Comparison of ENCODE assay signal across 27 cellular contexts in genomic region chr6:165091121-165091785, GRCh38.
A peak's percentile ranks its signal among the peaks of the same experiment; 100 is the strongest.
DNase-seq lines count a peak whose midpoint lies in the region; TF ChIP-seq lines count a peak whose summit lies in the region.
"Had no signal": no experiment of that assay in that cellular context is flagged by ENCODE, and none has a peak within 500 bp of the region (broad histone marks: within the 10 kb centered on the region; RNA-seq: fewer than 3 reads in every experiment).

No MANE protein-coding gene starts in this region.

- H3K79me2 ChIP-seq in hepatocyte, result no peaks in the 10 kb centered on the region
- no peaks in the 10 kb centered on the region for H3K79me2 ChIP-seq in osteoblast (ENCODE audit: insufficient read depth, low read length)

- peaks cover 55% of the 10 kb centered on the region for H3K9me3 Mint-ChIP-seq in osteocyte (ENCODE audit: unreplicated experiment)

- H3K4me2 ChIP-seq in hepatocyte, result peak overlapping the region; percentile 38
- H3K4me2 ChIP-seq in osteoblast (ENCODE audit: insufficient read depth, low read length), result peak overlapping the region; percentile 61

- no peaks in the 10 kb centered on the region for H3K36me3 ChIP-seq in hepatocyte (replicated peaks; ENCODE audit: insufficient read depth, low read depth)
- no peaks in the 10 kb centered on the region for H3K36me3 ChIP-seq in osteoblast (ENCODE audit: insufficient read depth, low read length)
- no peaks in the 10 kb centered on the region for H3K36me3 ChIP-seq in colonic mucosa
- no peaks in the 10 kb centered on the region for H3K36me3 ChIP-seq in brain microvascular endothelial cell (replicated peaks)
- H3K36me3 ChIP-seq: spleen, vagina had no signal

- H2AFZ ChIP-seq in hepatocyte, result no peak overlapping the region
- H2AFZ ChIP-seq in osteoblast (ENCODE audit: low read length), result peak overlapping the region; percentile 53

- peak; percentile 16 for DNase-seq in COLO829 (ENCODE audit: low spot score)
- DNase-seq in M059J (ENCODE audit: low read depth), result peak; percentile 61
- no peak for DNase-seq in hepatocyte (ENCODE audit: low spot score)
- no peak for DNase-seq in osteoblast (ENCODE audit: insufficient read length, low spot score, missing footprints)
- no peak for DNase-seq in osteocyte (ENCODE audit: extremely low spot score, unreplicated experiment)
- no peak for DNase-seq in colonic mucosa
- DNase-seq in OCI-M1 (lab: John Stamatoyannopoulos, UW), result no peak
- DNase-seq in brain microvascular endothelial cell, result no peak
- DNase-seq: activated CD4-positive, alpha-beta T cell treated with anti-CD3 and anti-CD28 coated beads, Interleukin-2, amount 50 U/mL, for 4 hours; activated CD4-positive, CD25-positive, alpha-beta regulatory T cell; aorta; caudate nucleus; dermis blood vessel endothelial cell; hippocampal formation; MM.1S; NCI-H1417 treated with DMSO at 0.1 percent for 48 hours; NCI-H2081 treated with DMSO at 0.1 percent for 48 hours; NCI-H774; psoas muscle; spleen; stimulated activated CD4-positive, alpha-beta T cell treated with anti-CD3 and anti-CD28 coated beads, Interleukin-4, amount 100 ng/mL, for 1 hour; stimulated activated naive B cell treated with anti-CD40 and anti-IgM and Interleukin-4, amounts not matched to agents 10 μg/mL and 1 μg/mL and 100 μg/mL, for 72 hours; T1000 had no signal

- no peak overlapping the region for H3K9ac ChIP-seq in colonic mucosa (ENCODE audit: low read depth in 2 of 2, low read length in 2 of 2)

- H4K20me1 ChIP-seq in hepatocyte (ENCODE audit: insufficient read depth, poor library complexity, severe bottlenecking) (no peaks in the 10 kb centered on the region), osteoblast (ENCODE audit: insufficient read depth, low read length) (no peaks in the 10 kb centered on the region)

- H3K9me3 ChIP-seq in hepatocyte (ENCODE audit: low read depth) (no peaks in the 10 kb centered on the region), osteoblast (ENCODE audit: low read depth, low read length) (no peaks in the 10 kb centered on the region), colonic mucosa (no peaks in the 10 kb centered on the region)
- H3K9me3 ChIP-seq: vagina had no signal

- in situ Hi-C loops in brain microvascular endothelial cell (cut with HindIII; ENCODE audit: low pct_ligation_motif_present, low sequenced_read_pairs), result no loop called here

- H3K4me3 ChIP-seq in hepatocyte (no peak overlapping the region), osteoblast (ENCODE audit: insufficient read depth, low read length) (peak overlapping the region; percentile 28), colonic mucosa (no peak overlapping the region), brain microvascular endothelial cell (ENCODE audit: low read depth, low read length) (no peak overlapping the region)
- H3K4me3 ChIP-seq: psoas muscle, spleen, vagina had no signal

- H3K4me3 Mint-ChIP-seq in osteocyte (ENCODE audit: unreplicated experiment), result no peak overlapping the region
- H3K4me3 Mint-ChIP-seq: activated T-helper 17 cell treated with anti-CD3 and anti-CD28 coated beads, Interleukin-2, amount 50 U/mL, for 72 hours; CD14-positive monocyte; stimulated activated naive B cell treated with anti-CD40 and anti-IgM and Interleukin-4, amounts not matched to agents 10 μg/mL and 1 μg/mL and 100 μg/mL, for 72 hours had no signal

- TF ChIP-seq CTCF in hepatocyte (IDR thresholded peaks at IDR 0.05; ENCODE audit: poor library complexity) (no peak), osteoblast (IDR thresholded peaks at IDR 0.05; ENCODE audit: extremely low read depth, low read depth, low read length) (no peak), osteocyte (IDR thresholded peaks at IDR 0.05) (no peak), colonic mucosa (IDR thresholded peaks at IDR 0.05) (no peak), brain microvascular endothelial cell (IDR thresholded peaks at IDR 0.05; ENCODE audit: low read depth, low read length, missing control alignments) (no peak)

- H3K27me3 ChIP-seq in hepatocyte (no peaks in the 10 kb centered on the region), osteoblast (ENCODE audit: insufficient read depth, low read length) (no peaks in the 10 kb centered on the region), colonic mucosa (no peaks in the 10 kb centered on the region), brain microvascular endothelial cell (replicated peaks) (no peaks in the 10 kb centered on the region)
- H3K27me3 ChIP-seq: spleen, vagina had no signal

- no peak overlapping the region for H3K27ac ChIP-seq in hepatocyte
- H3K27ac ChIP-seq in osteoblast (ENCODE audit: low read depth, low read length), result no peak overlapping the region
- no peak overlapping the region for H3K27ac ChIP-seq in colonic mucosa
- no peak overlapping the region for H3K27ac ChIP-seq in brain microvascular endothelial cell
- H3K27ac ChIP-seq: psoas muscle, spleen, vagina had no signal

- H3K4me1 ChIP-seq in hepatocyte (ENCODE audit: insufficient read depth) (no peaks in the 10 kb centered on the region), osteoblast (ENCODE audit: insufficient read depth, low read length) (no peaks in the 10 kb centered on the region), colonic mucosa (no peaks in the 10 kb centered on the region)
- H3K4me1 ChIP-seq: psoas muscle, spleen, vagina had no signal

- no peaks in the 10 kb centered on the region for H3K9me2 ChIP-seq in hepatocyte (replicated peaks; ENCODE audit: insufficient read depth)

- intact Hi-C loops in colonic mucosa (cut with DNase I), result no loop called here

- no peaks in the 10 kb centered on the region for H3K4me1 Mint-ChIP-seq in osteocyte (ENCODE audit: unreplicated experiment)
- H3K4me1 Mint-ChIP-seq: activated T-helper 17 cell treated with anti-CD3 and anti-CD28 coated beads, Interleukin-2, amount 50 U/mL, for 72 hours; CD14-positive monocyte; stimulated activated naive B cell treated with anti-CD40 and anti-IgM and Interleukin-4, amounts not matched to agents 10 μg/mL and 1 μg/mL and 100 μg/mL, for 72 hours had no signal

- WGBS in hepatocyte (ENCODE audit: low lambda C conversion rate, missing lambda C conversion rate), result 52% methylated on average over 8 of the region's 8 CpGs

- no peaks in the 10 kb centered on the region for H3K36me3 Mint-ChIP-seq in osteocyte (ENCODE audit: unreplicated experiment)
- H3K36me3 Mint-ChIP-seq: CD14-positive monocyte; stimulated activated naive B cell treated with anti-CD40 and anti-IgM and Interleukin-4, amounts not matched to agents 10 μg/mL and 1 μg/mL and 100 μg/mL, for 72 hours had no signal

- H3K27ac Mint-ChIP-seq in osteocyte (ENCODE audit: unreplicated experiment), result no peak overlapping the region
- H3K27ac Mint-ChIP-seq: activated naive CD4-positive, alpha-beta T cell treated with anti-CD3 and anti-CD28 coated beads, Interleukin-2, amount 50 U/mL, for 72 hours; activated T-helper 17 cell treated with anti-CD3 and anti-CD28 coated beads, Interleukin-2, amount 50 U/mL, for 72 hours; CD14-positive monocyte; stimulated activated naive B cell treated with anti-CD40 and anti-IgM and Interleukin-4, amounts not matched to agents 10 μg/mL and 1 μg/mL and 100 μg/mL, for 72 hours had no signal

- H3K27me3 Mint-ChIP-seq in osteocyte (ENCODE audit: unreplicated experiment), result no peaks in the 10 kb centered on the region
- H3K27me3 Mint-ChIP-seq: activated T-helper 17 cell treated with anti-CD3 and anti-CD28 coated beads, Interleukin-2, amount 50 U/mL, for 72 hours; stimulated activated naive B cell treated with anti-CD40 and anti-IgM and Interleukin-4, amounts not matched to agents 10 μg/mL and 1 μg/mL and 100 μg/mL, for 72 hours had no signal

Comparison
In these comparisons a context has a peak if more than half of its experiments do, and no peak if none do; other contexts are left out.
1. DNase-seq: peak in COLO829 (single experiment) and M059J (single experiment); none in hepatocyte (single experiment), osteoblast (single experiment), osteocyte (single experiment), colonic mucosa (single experiment), OCI-M1 (single experiment) and brain microvascular endothelial cell (single experiment).